In genomic region chr18:62329676-62330454, GRCh38 we compare ENCODE assay signal across 8 cellular contexts. TPM values are rescaled to one million over a fixed set of nuclear protein-coding genes. Genes with fewer than 3 reads are reported as not detected.
DNase-seq lines count a peak whose midpoint lies in the region; ATAC-seq and TF ChIP-seq lines count a peak whose summit lies in the region.

No MANE protein-coding gene starts in this region.

- no peak for DNase-seq in CD14-positive monocyte (ENCODE audit: low spot score)
- peak; percentile 28 for DNase-seq in activated naive CD8-positive, alpha-beta T cell treated with anti-CD3 and anti-CD28 coated beads for 36 hours
- peak; percentile 56 for DNase-seq in left kidney (ENCODE audit: low read depth, low spot score)
- no peak for DNase-seq in WERI-Rb-1
- no peak for DNase-seq in NCI-H2171 treated with DMSO at 0.1 percent for 48 hours (lab: John Stamatoyannopoulos, UW)

- H3K9me3 Mint-ChIP-seq in CD14-positive monocyte: peaks cover 0 to 6% (median 4%) of the 10 kb centered on the region in 7 donors
- H3K9me3 Mint-ChIP-seq in activated naive CD8-positive, alpha-beta T cell treated with anti-CD3 and anti-CD28 coated beads for 36 hours: no peaks in the 10 kb centered on the region

- peaks cover 11 to 21% of the 10 kb centered on the region in 2 donors for H3K36me3 Mint-ChIP-seq in CD14-positive monocyte
- peaks cover 2% of the 10 kb centered on the region for H3K36me3 Mint-ChIP-seq in activated naive CD8-positive, alpha-beta T cell treated with anti-CD3 and anti-CD28 coated beads for 36 hours

- no peak overlapping the region for H3K27ac ChIP-seq in WERI-Rb-1

- H3K36me3 ChIP-seq in WERI-Rb-1: no peaks in the 10 kb centered on the region

- H3K27me3 ChIP-seq in WERI-Rb-1 (ENCODE audit: insufficient read depth, low read depth, severe bottlenecking): peaks cover 4% of the 10 kb centered on the region

- no peak overlapping the region for H3K27ac Mint-ChIP-seq in CD14-positive monocyte
- H3K27ac Mint-ChIP-seq in activated naive CD8-positive, alpha-beta T cell treated with anti-CD3 and anti-CD28 coated beads for 36 hours: no peak overlapping the region

- H3K4me1 Mint-ChIP-seq in CD14-positive monocyte: peaks cover 66% of the 10 kb centered on the region
- H3K4me1 Mint-ChIP-seq in activated naive CD8-positive, alpha-beta T cell treated with anti-CD3 and anti-CD28 coated beads for 36 hours: peaks cover 34% of the 10 kb centered on the region

- peak; percentile 38 for ATAC-seq in HG03432 (IDR thresholded peaks at IDR 0.05; ENCODE audit: unreplicated experiment)
- ATAC-seq in GM21717 (IDR thresholded peaks at IDR 0.05; ENCODE audit: unreplicated experiment): no peak
- no peak for ATAC-seq in HG02970 (IDR thresholded peaks at IDR 0.05; ENCODE audit: low FRiP score, unreplicated experiment)

- H3K4me3 ChIP-seq in WERI-Rb-1 (ENCODE audit: low read depth, low read length): no peak overlapping the region

- H3K4me3 Mint-ChIP-seq in CD14-positive monocyte: peak overlapping the region; percentile 45 to 79
- no peak overlapping the region for H3K4me3 Mint-ChIP-seq in activated naive CD8-positive, alpha-beta T cell treated with anti-CD3 and anti-CD28 coated beads for 36 hours

- peaks cover 54 to 70% (median 57%) of the 10 kb centered on the region in 3 donors for H3K27me3 Mint-ChIP-seq in CD14-positive monocyte (ENCODE audit: low read depth in 3 of 3)
- peaks cover 66% of the 10 kb centered on the region for H3K27me3 Mint-ChIP-seq in activated naive CD8-positive, alpha-beta T cell treated with anti-CD3 and anti-CD28 coated beads for 36 hours

- intact Hi-C loops in CD14-positive monocyte (cut with micrococcal nuclease): loop anchor here in 1 of 2 donors (10.0 kb wide), 1 partner anchor 85 kb away; no protein-coding TSS in a partner anchor

- TF ChIP-seq CTCF in CD14-positive monocyte (IDR thresholded peaks at IDR 0.05): no peak
- no peak for TF ChIP-seq CTCF in WERI-Rb-1 (IDR thresholded peaks at IDR 0.05; ENCODE audit: low read depth, low read length)

- no peaks in the 10 kb centered on the region for H3K9me3 ChIP-seq in WERI-Rb-1 (ENCODE audit: severe bottlenecking)

RNA-seq across cellular contexts. Expression of gene TNFRSF11A, which starts 4.8 kb away (rescaled TPM):
- polyA plus RNA-seq in CD14-positive monocyte: under 1 TPM; 0.05 to 0.67 TPM
- 1 to 10 TPM; 2.4 to 2.7 TPM for total RNA-seq in activated naive CD8-positive, alpha-beta T cell treated with anti-CD3 and anti-CD28 coated beads for 36 hours

Comparison
In these comparisons a context has a peak if more than half of its experiments do, and no peak if none do; other contexts are left out.
1. DNase-seq: peak in activated naive CD8-positive, alpha-beta T cell treated with anti-CD3 and anti-CD28 coated beads for 36 hours (single experiment) and left kidney (single experiment); none in CD14-positive monocyte (single experiment), WERI-Rb-1 (single experiment) and NCI-H2171 treated with DMSO at 0.1 percent for 48 hours (single experiment).